ENCODE assay signal across 1 cellular context in the genomic region with DNA sequence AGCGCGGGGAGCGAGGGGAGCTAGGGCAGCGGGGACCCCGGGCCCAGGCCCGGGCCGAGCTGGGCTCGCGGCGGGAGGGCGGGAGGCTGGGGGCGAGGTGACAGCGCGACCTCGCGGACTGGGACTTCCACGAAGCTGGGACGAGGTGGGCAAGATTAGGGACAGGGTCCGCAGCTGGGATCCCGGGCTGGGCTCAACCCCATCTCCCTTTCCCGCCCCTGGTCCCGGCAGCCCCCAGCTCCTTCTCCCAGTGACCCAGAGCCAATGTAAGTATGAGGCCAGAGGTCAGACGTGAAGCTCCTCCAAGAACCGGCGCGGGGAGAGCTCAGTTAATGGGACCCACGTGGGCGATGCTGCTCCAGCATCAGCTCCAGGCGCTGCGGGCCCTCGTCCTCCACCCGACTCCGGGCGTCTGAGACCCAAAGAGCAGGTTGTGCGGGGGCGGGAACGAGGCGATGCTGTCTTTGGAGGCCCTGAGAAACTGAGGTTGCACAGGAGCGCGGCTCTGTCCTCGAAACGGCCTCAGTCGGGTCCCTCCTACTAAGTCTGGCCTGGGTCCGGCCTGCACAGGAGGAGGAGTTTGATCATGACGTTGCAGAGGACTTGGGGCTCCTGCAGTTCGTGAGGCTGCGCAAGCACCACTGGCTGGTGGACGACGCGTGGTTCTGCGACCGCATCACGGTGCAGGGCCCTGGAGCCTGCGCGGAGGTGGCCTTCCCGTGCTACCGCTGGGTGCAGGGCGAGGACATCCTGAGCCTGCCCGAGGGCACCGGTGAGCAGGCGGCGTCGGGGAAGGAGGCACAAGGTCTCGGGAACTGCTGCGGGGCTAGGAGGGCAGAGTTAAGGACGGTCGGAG.
TF ChIP-seq lines count a peak whose summit lies in the region.

No MANE protein-coding gene starts in this region.

TF ChIP-seq in WTC11, 78 proteins besides CTCF, POLR2A, EP300 and RAD21 (continued from another document):
- TF ChIP-seq ZBTB21 (CRISPR knock-in tag; IDR thresholded peaks at IDR 0.05; ENCODE audit: borderline replicate concordance) (peak; percentile 70; the same call in 1 of the 2 replicates), ZNF671 (CRISPR knock-in tag; IDR thresholded peaks at IDR 0.05) (no peak)
